In genomic region chr17:47286198-47286914, GRCh38 we compare ENCODE assay signal across 10 cellular contexts.
DNase-seq lines count a peak whose midpoint lies in the region; ATAC-seq and TF ChIP-seq lines count a peak whose summit lies in the region.
"Had no signal": no experiment of that assay in that cellular context is flagged by ENCODE, and none has a peak within 500 bp of the region (broad histone marks: within the 10 kb centered on the region; RNA-seq: fewer than 3 reads in every experiment).

No MANE protein-coding gene starts in this region.

- TF ChIP-seq CTCF in GM20000 (IDR thresholded peaks at IDR 0.05; ENCODE audit: extremely low read depth, missing control alignments) = no peak
- TF ChIP-seq CTCF in choroid plexus epithelial cell (conservative IDR thresholded peaks at IDR 0.05; ENCODE audit: low read depth, low read length) = no peak

- ATAC-seq in GM18498 (IDR thresholded peaks at IDR 0.05; ENCODE audit: unreplicated experiment) (peak; percentile 63), HG03135 (IDR thresholded peaks at IDR 0.05; ENCODE audit: unreplicated experiment) (peak; percentile 64)
- ATAC-seq: left cardiac atrium had no signal

- H3K4me3 ChIP-seq in choroid plexus epithelial cell (ENCODE audit: low read depth, low read length) = no peak overlapping the region
- H3K4me3 ChIP-seq: skin epidermis had no signal

- DNase-seq in GM20000 (ENCODE audit: low spot score) = peak; percentile 73
- DNase-seq in choroid plexus epithelial cell (ENCODE audit: low read depth) = peak; percentile 73
- no peak for DNase-seq in middle frontal gyrus (ENCODE audit: extremely low spot score, low spot score)
- no peak for DNase-seq in midbrain (lab: John Stamatoyannopoulos, UW)
- no peak for DNase-seq in AML-193 (lab: John Stamatoyannopoulos, UW)
- DNase-seq in DMS153 (lab: John Stamatoyannopoulos, UW) = no peak
- DNase-seq: left cardiac atrium had no signal

Comparison
In these comparisons a context has a peak if more than half of its experiments do, and no peak if none do; other contexts are left out.
1. DNase-seq: peak in GM20000 (single experiment) and choroid plexus epithelial cell (single experiment); none in middle frontal gyrus (single experiment), midbrain (single experiment), AML-193 (0 of 2) and DMS153 (single experiment).